1 cellular context compared by ENCODE assay signal in genomic region chr2:67600472-67600871, GRCh38.
TF ChIP-seq lines count a peak whose summit lies in the region.

No MANE protein-coding gene starts in this region.

TF ChIP-seq in SK-N-SH treated with all-trans-retinoic acid at 6 μM for 48 hours, 23 proteins besides CTCF, POLR2A, EP300 and RAD21 (continued from another document):
- no peak for TF ChIP-seq TSHZ2 (CRISPR knock-in tag; IDR thresholded peaks at IDR 0.05)
TF ChIP-seq in SK-N-SH treated with all-trans-retinoic acid at 6 μM for 48 hours: peak in this region for 0.
